In the genomic region with DNA sequence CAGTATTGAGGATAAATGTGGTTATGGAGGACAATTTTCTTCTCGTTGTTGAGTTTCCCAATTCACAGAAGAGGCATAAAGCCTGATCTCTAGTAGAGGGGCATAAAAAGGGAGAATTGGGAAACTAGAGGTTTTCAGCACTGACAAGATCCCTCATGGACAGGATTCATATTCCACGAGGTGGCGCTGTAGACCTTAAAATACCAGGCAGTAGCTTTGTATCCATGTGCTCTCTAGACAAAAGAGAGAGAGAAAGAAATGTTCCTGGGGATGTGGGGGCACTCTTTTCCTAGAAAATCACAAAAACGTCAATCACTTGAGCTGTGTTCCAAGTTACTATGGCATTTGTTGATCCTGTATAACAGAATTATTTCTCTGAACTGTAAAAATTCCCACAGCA, we compare ENCODE assay signal across 9 cellular contexts.
DNase-seq lines count a peak whose midpoint lies in the region; TF ChIP-seq lines count a peak whose summit lies in the region.
"Had no signal": no experiment of that assay in that cellular context is flagged by ENCODE, and none has a peak within 500 bp of the region (broad histone marks: within the 10 kb centered on the region; RNA-seq: fewer than 3 reads in every experiment).

No MANE protein-coding gene starts in this region.

- H3K36me3 Mint-ChIP-seq in HFFc6 (ENCODE audit: low read depth), result no peaks in the 10 kb centered on the region
- no peaks in the 10 kb centered on the region for H3K36me3 Mint-ChIP-seq in T-helper 2 cell treated with Interferon-gamma antibody and Interleukin-4, amounts not matched to agents 5 μg/mL and 100 μg/mL, for 36 hours (ENCODE audit: low read depth)
- H3K36me3 Mint-ChIP-seq in immature natural killer cell, result no peaks in the 10 kb centered on the region

- H3K4me1 Mint-ChIP-seq in HFFc6 (ENCODE audit: low read depth) (no peaks in the 10 kb centered on the region), immature natural killer cell (no peaks in the 10 kb centered on the region)
- H3K4me1 Mint-ChIP-seq in T-helper 2 cell treated with Interferon-gamma antibody and Interleukin-4, amounts not matched to agents 5 μg/mL and 100 μg/mL, for 36 hours (ENCODE audit: low read depth), result no peaks in the 10 kb centered on the region
- H3K4me1 Mint-ChIP-seq: central memory CD8-positive, alpha-beta T cell had no signal

- H3K4me3 Mint-ChIP-seq in HFFc6 (no peak overlapping the region), immature natural killer cell (no peak overlapping the region)
- no peak overlapping the region for H3K4me3 Mint-ChIP-seq in T-helper 2 cell treated with Interferon-gamma antibody and Interleukin-4, amounts not matched to agents 5 μg/mL and 100 μg/mL, for 36 hours
- H3K4me3 Mint-ChIP-seq: central memory CD8-positive, alpha-beta T cell had no signal

- TF ChIP-seq CTCF in HFFc6 (IDR thresholded peaks at IDR 0.05), result peak; percentile 35

- no peak overlapping the region for H3K27ac Mint-ChIP-seq in HFFc6
- no peak overlapping the region for H3K27ac Mint-ChIP-seq in T-helper 2 cell treated with Interferon-gamma antibody and Interleukin-4, amounts not matched to agents 5 μg/mL and 100 μg/mL, for 36 hours
- no peak overlapping the region for H3K27ac Mint-ChIP-seq in immature natural killer cell

- H3K27me3 Mint-ChIP-seq in HFFc6 (ENCODE audit: insufficient read depth) (no peaks in the 10 kb centered on the region), immature natural killer cell (ENCODE audit: low read depth in 3 of 3) (peaks cover 0 to 11% (median 0%) of the 10 kb centered on the region in 3 donors)
- H3K27me3 Mint-ChIP-seq in T-helper 2 cell treated with Interferon-gamma antibody and Interleukin-4, amounts not matched to agents 5 μg/mL and 100 μg/mL, for 36 hours (ENCODE audit: low read depth), result no peaks in the 10 kb centered on the region
- H3K27me3 Mint-ChIP-seq: central memory CD8-positive, alpha-beta T cell had no signal

- H3K9me3 Mint-ChIP-seq in HFFc6 (peaks cover 9% of the 10 kb centered on the region; the same call in 1 of the 2 replicates), immature natural killer cell (peaks cover 16 to 61% (median 28%) of the 10 kb centered on the region in 6 donors)
- peaks cover 10% of the 10 kb centered on the region for H3K9me3 Mint-ChIP-seq in T-helper 2 cell treated with Interferon-gamma antibody and Interleukin-4, amounts not matched to agents 5 μg/mL and 100 μg/mL, for 36 hours

- in situ Hi-C loops in SK-MEL-5 (cut with HindIII; ENCODE audit: low pct_unique_long_range_greater_than_20kb, low sequenced_read_pairs), result no loop called here

- DNase-seq in NCI-H2081 (lab: John Stamatoyannopoulos, UW) (peak; percentile 1 to 26), NCI-H2081 treated with DMSO at 0.1 percent for 48 hours (lab: John Stamatoyannopoulos, UW) (no peak), HFFc6 (peak; percentile 0), SK-MEL-5 (ENCODE audit: low read depth, low spot score) (peak; percentile 60), iPS-NIHi11 (ENCODE audit: low spot score) (peak; percentile 17), immature natural killer cell (no peak)
- no peak for DNase-seq in T-helper 2 cell treated with Interferon-gamma antibody and Interleukin-4, amounts not matched to agents 5 μg/mL and 100 μg/mL, for 36 hours (ENCODE audit: low spot score)
- no peak for DNase-seq in activated T-cell treated with anti-CD3 and anti-CD28 coated beads, Interleukin-2, amount 50 U/mL, for 1 hour

Comparison
In these comparisons a context has a peak if more than half of its experiments do, and no peak if none do; other contexts are left out.
1. DNase-seq: peak in NCI-H2081 (2 of 2), HFFc6 (single experiment), SK-MEL-5 (single experiment) and iPS-NIHi11 (single experiment); none in NCI-H2081 treated with DMSO at 0.1 percent for 48 hours (single experiment), T-helper 2 cell treated with Interferon-gamma antibody and Interleukin-4, amounts not matched to agents 5 μg/mL and 100 μg/mL, for 36 hours (single experiment), immature natural killer cell (0 of 3) and activated T-cell treated with anti-CD3 and anti-CD28 coated beads, Interleukin-2, amount 50 U/mL, for 1 hour (single experiment).